8 cellular contexts compared by ENCODE assay signal in the genomic region with DNA sequence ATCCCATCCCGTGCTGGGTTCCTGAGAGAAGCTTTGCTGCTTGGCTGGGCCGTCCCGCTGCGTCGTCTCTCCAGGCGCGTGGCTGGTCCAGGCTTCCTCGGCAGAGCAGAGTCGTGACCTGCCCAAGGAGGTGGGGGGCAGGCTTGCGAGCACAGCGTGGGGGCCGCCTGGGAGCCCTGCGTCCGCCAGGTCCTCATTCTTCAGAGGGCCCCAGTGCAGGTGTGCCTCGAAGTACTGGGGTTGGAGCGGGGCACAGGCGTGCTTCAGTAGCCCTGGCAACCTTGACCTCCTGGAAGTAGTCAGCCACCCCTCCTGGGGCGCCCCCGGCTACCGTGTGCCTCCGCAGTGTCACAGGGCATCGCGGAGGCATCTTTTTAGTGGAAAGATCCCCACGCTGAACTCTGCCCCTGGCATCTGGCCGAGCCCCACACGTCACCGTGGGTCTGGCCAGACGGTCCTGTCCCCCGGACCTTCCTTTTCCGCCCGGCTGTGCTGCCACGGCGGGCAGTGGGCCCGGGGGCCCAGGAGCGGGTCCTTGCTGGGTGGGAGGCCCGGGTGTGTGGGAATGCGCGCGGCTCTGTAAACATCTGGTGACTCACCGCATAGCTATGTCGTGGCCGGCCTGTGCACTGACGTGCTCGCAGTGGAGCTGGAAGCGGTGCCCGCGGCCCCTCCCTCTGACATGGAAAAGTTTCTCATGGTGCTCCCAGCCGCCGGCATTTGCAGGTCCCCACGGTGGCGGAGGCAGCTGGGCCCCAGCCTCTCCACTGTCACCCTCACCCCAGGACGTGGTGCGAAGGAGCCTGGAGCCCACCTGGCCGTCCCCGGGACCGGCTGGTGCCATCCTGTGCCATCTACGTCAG. TPM values are rescaled to one million over a fixed set of nuclear protein-coding genes. Genes with fewer than 3 reads are reported as not detected.
A peak's percentile ranks its signal among the peaks of the same experiment; 100 is the strongest.
DNase-seq lines count a peak whose midpoint lies in the region; ATAC-seq and TF ChIP-seq lines count a peak whose summit lies in the region.

No MANE protein-coding gene starts in this region.

- H3K27me3 ChIP-seq in MG63 = no peaks in the 10 kb centered on the region
- peaks cover 19% of the 10 kb centered on the region for H3K27me3 ChIP-seq in ectodermal cell (ENCODE audit: control insufficient read depth, insufficient read depth, low read length, poor library complexity, severe bottlenecking)
- H3K27me3 ChIP-seq in lower lobe of right lung (ENCODE audit: low read depth) = no peaks in the 10 kb centered on the region
- no peaks in the 10 kb centered on the region for H3K27me3 ChIP-seq in thyroid gland

- H3K36me3 Mint-ChIP-seq in naive thymus-derived CD8-positive, alpha-beta T cell = peaks cover 0 to 39% (median 0%) of the 10 kb centered on the region in 3 donors

- intact Hi-C loops in lower lobe of right lung (cut with DNase I) = no loop called here
- intact Hi-C loops in thyroid gland (cut with DNase I) = no loop called here

- no peaks in the 10 kb centered on the region for H3K27me3 Mint-ChIP-seq in naive thymus-derived CD8-positive, alpha-beta T cell

- DNase-seq in AG10803 (ENCODE audit: low read depth) = peak; percentile 99
- DNase-seq in MG63 = peak; percentile 97
- DNase-seq in lower lobe of right lung = peak; percentile 96
- DNase-seq in thyroid gland = peak; percentile 98
- no peak for DNase-seq in KG1 (lab: John Stamatoyannopoulos, UW)
- no peak for DNase-seq in NCI-H2081 treated with DMSO at 0.1 percent for 48 hours (lab: John Stamatoyannopoulos, UW)
- DNase-seq in naive thymus-derived CD8-positive, alpha-beta T cell = no peak

- H3K27ac ChIP-seq in ectodermal cell (ENCODE audit: insufficient read depth, low read depth, low read length, poor library complexity, severe bottlenecking) (peak overlapping the region; percentile 84), lower lobe of right lung (peak overlapping the region; percentile 94), thyroid gland (peak overlapping the region; percentile 94 to 100 (median 96))

- H3K9me3 ChIP-seq in MG63 = no peaks in the 10 kb centered on the region
- H3K9me3 ChIP-seq in ectodermal cell (ENCODE audit: control insufficient read depth, low read length) = no peaks in the 10 kb centered on the region
- H3K9me3 ChIP-seq in lower lobe of right lung = no peaks in the 10 kb centered on the region
- no peaks in the 10 kb centered on the region for H3K9me3 ChIP-seq in thyroid gland

- 32 to 39% methylated on average over 57 of the region's 57 CpGs for WGBS in ectodermal cell, 2 experiments
- 35% methylated on average over 11 of the region's 57 CpGs; no CpG with 5 or more reads in 1 of the 2 donors for WGBS in thyroid gland, 2 donors

- POLR2A ChIA-PET in naive thymus-derived CD8-positive, alpha-beta T cell (lab: Charles Lee) = no interaction called here

- no peak for TF ChIP-seq CTCF in AG10803 (conservative IDR thresholded peaks at IDR 0.05; ENCODE audit: low read length)
- TF ChIP-seq CTCF in lower lobe of right lung (IDR thresholded peaks at IDR 0.05) = no peak
- TF ChIP-seq CTCF in thyroid gland (IDR thresholded peaks at IDR 0.05) = no peak

- ATAC-seq in lower lobe of right lung = peak; percentile 86 to 90
- no peak for ATAC-seq in naive thymus-derived CD8-positive, alpha-beta T cell

- H3K4me1 ChIP-seq in ectodermal cell (ENCODE audit: control insufficient read depth, insufficient read depth, low read length) (peaks cover 30% of the 10 kb centered on the region), lower lobe of right lung (peaks cover 56% of the 10 kb centered on the region), thyroid gland (peaks cover 28 to 60% of the 10 kb centered on the region in 2 donors)

- no peaks in the 10 kb centered on the region for H3K9me3 Mint-ChIP-seq in naive thymus-derived CD8-positive, alpha-beta T cell

- H3K36me3 ChIP-seq in MG63 (peaks cover 38% of the 10 kb centered on the region), ectodermal cell (ENCODE audit: control insufficient read depth, insufficient read depth, low read length) (no peaks in the 10 kb centered on the region), lower lobe of right lung (peaks cover 49% of the 10 kb centered on the region), thyroid gland (peaks cover 20 to 21% of the 10 kb centered on the region in 2 donors)

- peak overlapping the region in 3 of 10 donors; percentile 36 to 67 (median 44) for H3K27ac Mint-ChIP-seq in naive thymus-derived CD8-positive, alpha-beta T cell

- H3K4me3 Mint-ChIP-seq in naive thymus-derived CD8-positive, alpha-beta T cell = no peak overlapping the region

- H3K4me1 Mint-ChIP-seq in naive thymus-derived CD8-positive, alpha-beta T cell = peaks cover 15 to 33% (median 30%) of the 10 kb centered on the region in 4 donors

- H3K4me3 ChIP-seq in AG10803 (ENCODE audit: low read length) (peak overlapping the region; percentile 80), MG63 (peak overlapping the region; percentile 53), ectodermal cell (ENCODE audit: insufficient read depth, low read depth, low read length) (no peak overlapping the region), lower lobe of right lung (peak overlapping the region; percentile 51), thyroid gland (replicated peaks in 1 of 3) (peak overlapping the region in 2 of 3 donors; percentile 35 to 52)

- peak in 1 of 2 donors; percentile 83 for TF ChIP-seq POLR2A in thyroid gland (IDR thresholded peaks at IDR 0.05)

RNA-seq across cellular contexts. Expression of gene MAFK, which starts 6.5 kb away (rescaled TPM):
- total RNA-seq in MG63 (2014; rRNA removed; shearing (Covaris generic); ENCODE audit: low replicate concordance) = 18.7 and 25.3 TPM in 2 replicates
- 5.7 TPM for polyA plus RNA-seq in ectodermal cell (2013, experiment 1 of 4)
- 5.8 TPM for polyA plus RNA-seq in ectodermal cell (2013, experiment 2 of 4)
- 3.5 TPM for polyA plus RNA-seq in ectodermal cell (2013, experiment 3 of 4)
- polyA plus RNA-seq in ectodermal cell (2013, experiment 4 of 4) = 3.3 TPM
- total RNA-seq in lower lobe of right lung (49.7 TPM), thyroid gland (10 to 100 TPM; 16.8 to 26.7 (median 21.7) TPM)
- 10 to 100 TPM; 55.1 to 56.1 TPM for total RNA-seq in naive thymus-derived CD8-positive, alpha-beta T cell
- under 1 TPM; 0.33 to 0.56 (median 0.46) TPM for polyA plus RNA-seq in naive thymus-derived CD8-positive, alpha-beta T cell

RNA-seq across cellular contexts. Expression of gene TMEM184A, which starts 19.0 kb away (rescaled TPM):
- total RNA-seq in MG63 (2014; rRNA removed; shearing (Covaris generic); ENCODE audit: low replicate concordance) = not detected in 2 replicates
- polyA plus RNA-seq in ectodermal cell (2013, experiment 1 of 4) = 0.37 TPM
- 0.07 TPM for polyA plus RNA-seq in ectodermal cell (2013, experiment 2 of 4)
- 0.11 TPM for polyA plus RNA-seq in ectodermal cell (2013, experiment 3 of 4)
- polyA plus RNA-seq in ectodermal cell (2013, experiment 4 of 4) = 0.24 TPM
- total RNA-seq in lower lobe of right lung (4.3 TPM), thyroid gland (1 to 10 TPM in 1 of 4 donors, under 1 TPM in 3; 0.44 to 3.0 (median 0.70) TPM)
- total RNA-seq in naive thymus-derived CD8-positive, alpha-beta T cell = not detected
- under 1 TPM in 1 of 3 donors, not detected in 2; 0.04 TPM for polyA plus RNA-seq in naive thymus-derived CD8-positive, alpha-beta T cell

RNA-seq across cellular contexts. Expression of gene INTS1, which starts 32.8 kb away (rescaled TPM):
- total RNA-seq in MG63 (2014; rRNA removed; shearing (Covaris generic); ENCODE audit: low replicate concordance) = 34.2 and 48.6 TPM in 2 replicates
- polyA plus RNA-seq in ectodermal cell (2013, experiment 1 of 4) = 67.7 TPM
- 78.2 TPM for polyA plus RNA-seq in ectodermal cell (2013, experiment 2 of 4)
- 55.1 TPM for polyA plus RNA-seq in ectodermal cell (2013, experiment 3 of 4)
- 61.7 TPM for polyA plus RNA-seq in ectodermal cell (2013, experiment 4 of 4)
- total RNA-seq in lower lobe of right lung (50.8 TPM), thyroid gland (10 to 100 TPM; 34.5 to 72.3 (median 65.5) TPM)
- total RNA-seq in naive thymus-derived CD8-positive, alpha-beta T cell = 100 to 1,000 TPM; 129 to 136 TPM
- polyA plus RNA-seq in naive thymus-derived CD8-positive, alpha-beta T cell = 10 to 100 TPM in 2 of 3 donors, 1 to 10 TPM in 1; 9.1 to 24.6 (median 18.5) TPM

RNA-seq across cellular contexts. Expression of gene PSMG3, which starts 32.8 kb away (rescaled TPM):
- total RNA-seq in MG63 (2014; rRNA removed; shearing (Covaris generic); ENCODE audit: low replicate concordance) = 37.9 and 95.1 TPM in 2 replicates
- polyA plus RNA-seq in ectodermal cell (2013, experiment 1 of 4) = 41.9 TPM
- 38.2 TPM for polyA plus RNA-seq in ectodermal cell (2013, experiment 2 of 4)
- 41.7 TPM for polyA plus RNA-seq in ectodermal cell (2013, experiment 3 of 4)
- 43.8 TPM for polyA plus RNA-seq in ectodermal cell (2013, experiment 4 of 4)
- 19.7 TPM for total RNA-seq in lower lobe of right lung
- total RNA-seq in thyroid gland = 10 to 100 TPM; 28.1 to 65.6 (median 50.2) TPM
- 10 to 100 TPM; 24.3 to 26.1 TPM for total RNA-seq in naive thymus-derived CD8-positive, alpha-beta T cell
- 10 to 100 TPM; 43.5 to 45.8 (median 45.4) TPM for polyA plus RNA-seq in naive thymus-derived CD8-positive, alpha-beta T cell

Comparison
In these comparisons a context has a peak if more than half of its experiments do, and no peak if none do; other contexts are left out.
1. DNase-seq: peak in AG10803 (single experiment), MG63 (single experiment), lower lobe of right lung (single experiment) and thyroid gland (2 of 2); none in KG1 (single experiment), NCI-H2081 treated with DMSO at 0.1 percent for 48 hours (single experiment) and naive thymus-derived CD8-positive, alpha-beta T cell (0 of 10).
2. ATAC-seq: peak in lower lobe of right lung (2 of 2); none in naive thymus-derived CD8-positive, alpha-beta T cell (0 of 2).
3. Peak in every context shown above with its lines, with median percentiles within 50 percentile points of each other: H3K27ac ChIP-seq.